Comparison of ENCODE assay signal across 21 cellular contexts in genomic region chr12:6356374-6356820, GRCh38. TPM values are rescaled to one million over a fixed set of nuclear protein-coding genes. Genes with fewer than 3 reads are reported as not detected.
"Had no signal": no experiment of that assay in that cellular context is flagged by ENCODE, and none has a peak within 500 bp of the region (broad histone marks: within the 10 kb centered on the region; RNA-seq: fewer than 3 reads in every experiment).

No MANE protein-coding gene starts in this region.

- H3K4me3 Mint-ChIP-seq: activated naive CD8-positive, alpha-beta T cell; central memory CD8-positive, alpha-beta T cell; endodermal cell; memory B cell; natural killer cell treated with Interleukin-12 subunit alpha and Interleukin-12 subunit beta and Interleukin-15 and Interleukin-18, amount 100 ng/mL, for 72 hours had no signal

- H3K27ac ChIP-seq: breast epithelium, colonic mucosa, esophagus squamous epithelium, gastroesophageal sphincter, thyroid gland had no signal

- H3K27ac Mint-ChIP-seq: activated naive CD8-positive, alpha-beta T cell; endodermal cell; memory B cell; natural killer cell treated with Interleukin-12 subunit alpha and Interleukin-12 subunit beta and Interleukin-15 and Interleukin-18, amount 100 ng/mL, for 72 hours had no signal

- H3K4me3 ChIP-seq: breast epithelium, colonic mucosa, esophagus squamous epithelium, gastroesophageal sphincter, thyroid gland had no signal

- H3K27me3 Mint-ChIP-seq: activated naive CD8-positive, alpha-beta T cell; central memory CD8-positive, alpha-beta T cell had no signal

- ATAC-seq: gastroesophageal sphincter; natural killer cell treated with Interleukin-12 subunit alpha and Interleukin-12 subunit beta and Interleukin-15 and Interleukin-18, amount 100 ng/mL, for 72 hours had no signal

- H3K27me3 ChIP-seq: breast epithelium, colonic mucosa, esophagus squamous epithelium, gastroesophageal sphincter, thyroid gland had no signal

- H3K9me3 ChIP-seq: breast epithelium, colonic mucosa, esophagus squamous epithelium, gastroesophageal sphincter, thyroid gland had no signal

- H3K36me3 ChIP-seq: breast epithelium, colonic mucosa, gastroesophageal sphincter had no signal

- DNase-seq: activated gamma-delta T cell treated with Interleukin-2 at 50 U/mL for 16 hours; activated T-cell treated with anti-CD3 and anti-CD28 coated beads, Interleukin-2, amount 50 U/mL, for 1 hour; amniotic stem cell; colonic mucosa; esophagus squamous epithelium; head of caudate nucleus; hypothalamus; left cardiac atrium; retina; stimulated activated CD4-positive, alpha-beta T cell treated with anti-CD3 and anti-CD28 coated beads, Interleukin-4, amount 100 ng/mL, for 1 hour; stimulated activated naive CD4-positive, alpha-beta T cell treated with Interleukin-2 at 50 U/mL for 16 hours; substantia nigra; T-helper 1 cell; thyroid gland had no signal

- H3K9me3 Mint-ChIP-seq: central memory CD8-positive, alpha-beta T cell; endodermal cell; memory B cell; natural killer cell treated with Interleukin-12 subunit alpha and Interleukin-12 subunit beta and Interleukin-15 and Interleukin-18, amount 100 ng/mL, for 72 hours had no signal

- H3K36me3 Mint-ChIP-seq: activated naive CD8-positive, alpha-beta T cell; memory B cell; natural killer cell treated with Interleukin-12 subunit alpha and Interleukin-12 subunit beta and Interleukin-15 and Interleukin-18, amount 100 ng/mL, for 72 hours had no signal

RNA-seq across cellular contexts. Expression of gene SCNN1A, which starts 19.0 kb away (rescaled TPM):
- total RNA-seq: natural killer cell treated with Interleukin-12 subunit alpha and Interleukin-12 subunit beta and Interleukin-15 and Interleukin-18, amount 100 ng/mL, for 72 hours had no signal

RNA-seq across cellular contexts. Expression of gene PLEKHG6, which starts 45.9 kb away (rescaled TPM):
- total RNA-seq: natural killer cell treated with Interleukin-12 subunit alpha and Interleukin-12 subunit beta and Interleukin-15 and Interleukin-18, amount 100 ng/mL, for 72 hours had no signal
